In the genomic region with DNA sequence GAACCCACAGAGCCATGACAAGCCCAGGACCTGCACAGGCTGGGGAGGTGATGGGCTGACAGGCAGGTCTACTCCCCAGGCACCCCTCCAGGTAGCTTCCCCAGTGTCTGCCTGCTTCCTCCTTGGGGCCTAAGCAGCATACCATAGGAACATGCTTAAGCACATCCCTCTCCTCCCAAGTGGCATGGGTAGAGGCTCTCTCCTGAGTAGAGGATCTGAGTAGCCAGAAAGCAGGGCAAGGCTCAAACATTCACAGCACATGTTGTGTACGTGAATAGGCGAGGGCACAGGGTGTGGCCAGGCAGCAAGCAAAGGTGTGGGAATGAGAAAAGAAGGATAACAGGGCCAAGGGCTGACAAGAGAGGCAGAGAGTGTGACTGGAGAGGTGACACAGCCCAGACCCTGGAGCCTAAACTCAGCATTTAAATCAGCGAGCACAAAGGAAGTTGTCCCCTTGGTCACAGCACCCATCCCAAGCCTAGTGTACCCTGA, we compare ENCODE assay signal across 23 cellular contexts. TPM values are rescaled to one million over a fixed set of nuclear protein-coding genes. Genes with fewer than 3 reads are reported as not detected.
DNase-seq lines count a peak whose midpoint lies in the region; ATAC-seq and TF ChIP-seq lines count a peak whose summit lies in the region.
"Had no signal": no experiment of that assay in that cellular context is flagged by ENCODE, and none has a peak within 500 bp of the region (broad histone marks: within the 10 kb centered on the region; RNA-seq: fewer than 3 reads in every experiment).

No MANE protein-coding gene starts in this region.

- H3K27me3 ChIP-seq in foreskin keratinocyte = no peaks in the 10 kb centered on the region
- H3K27me3 ChIP-seq: BLaER1 treated with 17β-estradiol and CSF1 and Interleukin-3, amounts not matched to agents 10 nM and 100 nM; brain microvascular endothelial cell; heart right ventricle; left lung; suprapubic skin; vagina had no signal

- no peaks in the 10 kb centered on the region for H3K27me3 Mint-ChIP-seq in activated T-helper 1 cell treated with anti-CD3 and anti-CD28 coated beads, Interleukin-12 subunit alpha, Interleukin-12 subunit beta, Interleukin-2, Interleukin-4 antibody, amounts not matched to agents 30 ng/mL and 10 ng/mL and 1 ng/mL, durations not matched to agents 14 hours and 24 hours and 36 hours (ENCODE audit: insufficient read depth)
- H3K27me3 Mint-ChIP-seq: progenitor cell of endocrine pancreas had no signal

- no peak for TF ChIP-seq CTCF in foreskin keratinocyte (conservative IDR thresholded peaks at IDR 0.05)

- intact Hi-C loops in activated T-helper 1 cell treated with anti-CD3 and anti-CD28 coated beads, Interleukin-12 subunit alpha, Interleukin-12 subunit beta, Interleukin-2, Interleukin-4 antibody, amounts not matched to agents 30 ng/mL and 10 ng/mL and 1 ng/mL, durations not matched to agents 14 hours and 24 hours and 36 hours (cut with micrococcal nuclease) = no loop called here

- no peaks in the 10 kb centered on the region for H3K9me3 Mint-ChIP-seq in activated naive CD4-positive, alpha-beta T cell treated with anti-CD3 and anti-CD28 coated beads, Interleukin-2, amount 50 U/mL, for 72 hours
- no peaks in the 10 kb centered on the region for H3K9me3 Mint-ChIP-seq in activated T-helper 1 cell treated with anti-CD3 and anti-CD28 coated beads, Interleukin-12 subunit alpha, Interleukin-12 subunit beta, Interleukin-2, Interleukin-4 antibody, amounts not matched to agents 30 ng/mL and 10 ng/mL and 1 ng/mL, durations not matched to agents 14 hours and 24 hours and 36 hours
- no peaks in the 10 kb centered on the region for H3K9me3 Mint-ChIP-seq in stimulated activated effector memory CD8-positive, alpha-beta T cell treated with anti-CD3 and anti-CD28 coated beads, Interleukin-12 subunit alpha, Interleukin-12 subunit beta, amount 100 ng/mL, for 72 hours

- peak overlapping the region; percentile 19 for H3K27ac ChIP-seq in foreskin keratinocyte
- H3K27ac ChIP-seq: BLaER1 treated with 17β-estradiol and CSF1 and Interleukin-3, amounts not matched to agents 10 nM and 100 nM; brain microvascular endothelial cell; coronary artery; heart right ventricle; KMS-11; left lung; suprapubic skin; vagina had no signal

- no peaks in the 10 kb centered on the region for H3K36me3 Mint-ChIP-seq in activated naive CD4-positive, alpha-beta T cell treated with anti-CD3 and anti-CD28 coated beads, Interleukin-2, amount 50 U/mL, for 72 hours
- peaks cover 7% of the 10 kb centered on the region for H3K36me3 Mint-ChIP-seq in activated T-helper 1 cell treated with anti-CD3 and anti-CD28 coated beads, Interleukin-12 subunit alpha, Interleukin-12 subunit beta, Interleukin-2, Interleukin-4 antibody, amounts not matched to agents 30 ng/mL and 10 ng/mL and 1 ng/mL, durations not matched to agents 14 hours and 24 hours and 36 hours (ENCODE audit: low read depth)
- peaks cover 14% of the 10 kb centered on the region for H3K36me3 Mint-ChIP-seq in stimulated activated effector memory CD8-positive, alpha-beta T cell treated with anti-CD3 and anti-CD28 coated beads, Interleukin-12 subunit alpha, Interleukin-12 subunit beta, amount 100 ng/mL, for 72 hours

- H3K4me1 ChIP-seq in foreskin keratinocyte = peaks cover 11% of the 10 kb centered on the region
- H3K4me1 ChIP-seq: BLaER1 treated with 17β-estradiol and CSF1 and Interleukin-3, amounts not matched to agents 10 nM and 100 nM; heart right ventricle; left lung had no signal

- peak overlapping the region; percentile 8 to 87 for H3K27ac Mint-ChIP-seq in activated naive CD4-positive, alpha-beta T cell treated with anti-CD3 and anti-CD28 coated beads, Interleukin-2, amount 50 U/mL, for 72 hours
- peak overlapping the region; percentile 5 for H3K27ac Mint-ChIP-seq in activated T-helper 1 cell treated with anti-CD3 and anti-CD28 coated beads, Interleukin-12 subunit alpha, Interleukin-12 subunit beta, Interleukin-2, Interleukin-4 antibody, amounts not matched to agents 30 ng/mL and 10 ng/mL and 1 ng/mL, durations not matched to agents 14 hours and 24 hours and 36 hours
- peak overlapping the region; percentile 63 for H3K27ac Mint-ChIP-seq in stimulated activated effector memory CD8-positive, alpha-beta T cell treated with anti-CD3 and anti-CD28 coated beads, Interleukin-12 subunit alpha, Interleukin-12 subunit beta, amount 100 ng/mL, for 72 hours
- H3K27ac Mint-ChIP-seq: progenitor cell of endocrine pancreas had no signal

- peaks cover 5% of the 10 kb centered on the region for H3K4me1 Mint-ChIP-seq in activated T-helper 1 cell treated with anti-CD3 and anti-CD28 coated beads, Interleukin-12 subunit alpha, Interleukin-12 subunit beta, Interleukin-2, Interleukin-4 antibody, amounts not matched to agents 30 ng/mL and 10 ng/mL and 1 ng/mL, durations not matched to agents 14 hours and 24 hours and 36 hours (ENCODE audit: low read depth)
- peaks cover 15% of the 10 kb centered on the region for H3K4me1 Mint-ChIP-seq in stimulated activated effector memory CD8-positive, alpha-beta T cell treated with anti-CD3 and anti-CD28 coated beads, Interleukin-12 subunit alpha, Interleukin-12 subunit beta, amount 100 ng/mL, for 72 hours

- no peak overlapping the region for H3K4me3 Mint-ChIP-seq in activated T-helper 1 cell treated with anti-CD3 and anti-CD28 coated beads, Interleukin-12 subunit alpha, Interleukin-12 subunit beta, Interleukin-2, Interleukin-4 antibody, amounts not matched to agents 30 ng/mL and 10 ng/mL and 1 ng/mL, durations not matched to agents 14 hours and 24 hours and 36 hours
- H3K4me3 Mint-ChIP-seq in stimulated activated effector memory CD8-positive, alpha-beta T cell treated with anti-CD3 and anti-CD28 coated beads, Interleukin-12 subunit alpha, Interleukin-12 subunit beta, amount 100 ng/mL, for 72 hours = no peak overlapping the region

- no peak for ATAC-seq in activated naive CD4-positive, alpha-beta T cell treated with anti-CD3 and anti-CD28 coated beads, Interleukin-2, amount 50 U/mL, for 72 hours
- peak; percentile 44 for ATAC-seq in foreskin keratinocyte
- no peak for ATAC-seq in stimulated activated effector memory CD8-positive, alpha-beta T cell treated with anti-CD3 and anti-CD28 coated beads, Interleukin-12 subunit alpha, Interleukin-12 subunit beta, amount 100 ng/mL, for 72 hours
- ATAC-seq: HCT116, left lung had no signal

- DNase-seq in activated naive CD4-positive, alpha-beta T cell treated with anti-CD3 and anti-CD28 coated beads, Interleukin-2, amount 50 U/mL, for 72 hours (ENCODE audit: low spot score in 2 of 2) = no peak
- DNase-seq in activated naive CD4-positive, alpha-beta T cell treated with anti-CD3 and anti-CD28 coated beads, Interleukin-2, amount 50 U/mL, for 16 hours = no peak
- DNase-seq in activated T-helper 1 cell treated with anti-CD3 and anti-CD28 coated beads, Interleukin-12 subunit alpha, Interleukin-12 subunit beta, Interleukin-2, Interleukin-4 antibody, amounts not matched to agents 30 ng/mL and 10 ng/mL and 1 ng/mL, durations not matched to agents 14 hours and 24 hours and 36 hours (ENCODE audit: low spot score) = no peak
- peak; percentile 56 to 80 for DNase-seq in foreskin keratinocyte
- no peak for DNase-seq in stimulated activated effector memory CD8-positive, alpha-beta T cell treated with anti-CD3 and anti-CD28 coated beads, Interleukin-12 subunit alpha, Interleukin-12 subunit beta, amount 100 ng/mL, for 72 hours (ENCODE audit: low spot score in 2 of 2)
- no peak for DNase-seq in GM19240 (ENCODE audit: insufficient read length, low spot score)
- no peak for DNase-seq in NCI-H146 (lab: John Stamatoyannopoulos, UW)
- no peak for DNase-seq in nucleus accumbens (lab: John Stamatoyannopoulos, UW)
- DNase-seq: activated CD4-positive, CD25-positive, alpha-beta regulatory T cell treated with anti-CD3 and anti-CD28 coated beads, Interleukin-2, amount 50 U/mL, for 72 hours; brain microvascular endothelial cell; heart right ventricle; MV-4-11; NCI-H1930; NCI-H226; SHP77 treated with DMSO at 0.1 percent for 48 hours had no signal

RNA-seq across cellular contexts. Expression of gene GFOD2, which starts 29.7 kb away (rescaled TPM):
- total RNA-seq in activated naive CD4-positive, alpha-beta T cell treated with anti-CD3 and anti-CD28 coated beads, Interleukin-2, amount 50 U/mL, for 72 hours = 10 to 100 TPM; 10.9 to 12.9 TPM
- 19.6 and 20.3 TPM in 2 replicates for total RNA-seq in activated T-helper 1 cell treated with anti-CD3 and anti-CD28 coated beads, Interleukin-12 subunit alpha, Interleukin-12 subunit beta, Interleukin-2, Interleukin-4 antibody, amounts not matched to agents 30 ng/mL and 10 ng/mL and 1 ng/mL, durations not matched to agents 14 hours and 24 hours and 36 hours
- total RNA-seq in foreskin keratinocyte = 16.7 and 17.1 TPM in 2 replicates
- polyA plus RNA-seq in foreskin keratinocyte = 14.7 and 14.9 TPM in 2 replicates

RNA-seq across cellular contexts. Expression of gene RANBP10, which starts 57.5 kb away (rescaled TPM):
- 10 to 100 TPM; 18.3 to 21.2 TPM for total RNA-seq in activated naive CD4-positive, alpha-beta T cell treated with anti-CD3 and anti-CD28 coated beads, Interleukin-2, amount 50 U/mL, for 72 hours
- 23.0 and 25.7 TPM in 2 replicates for total RNA-seq in activated T-helper 1 cell treated with anti-CD3 and anti-CD28 coated beads, Interleukin-12 subunit alpha, Interleukin-12 subunit beta, Interleukin-2, Interleukin-4 antibody, amounts not matched to agents 30 ng/mL and 10 ng/mL and 1 ng/mL, durations not matched to agents 14 hours and 24 hours and 36 hours
- total RNA-seq in foreskin keratinocyte = 8.6 and 8.9 TPM in 2 replicates
- polyA plus RNA-seq in foreskin keratinocyte = 4.9 and 5.3 TPM in 2 replicates

RNA-seq across cellular contexts. Expression of gene TSNAXIP1, which starts 57.9 kb away (rescaled TPM):
- under 1 TPM in 1 of 2 donors, not detected in 1; 0.35 TPM for total RNA-seq in activated naive CD4-positive, alpha-beta T cell treated with anti-CD3 and anti-CD28 coated beads, Interleukin-2, amount 50 U/mL, for 72 hours
- total RNA-seq in activated T-helper 1 cell treated with anti-CD3 and anti-CD28 coated beads, Interleukin-12 subunit alpha, Interleukin-12 subunit beta, Interleukin-2, Interleukin-4 antibody, amounts not matched to agents 30 ng/mL and 10 ng/mL and 1 ng/mL, durations not matched to agents 14 hours and 24 hours and 36 hours = 0.52 and 0.83 TPM in 2 replicates
- 0.35 and 0.65 TPM in 2 replicates for total RNA-seq in foreskin keratinocyte
- polyA plus RNA-seq in foreskin keratinocyte = 0.29 and 0.49 TPM in 2 replicates
- total RNA-seq: vagina had no signal

Comparison
In these comparisons a context has a peak if more than half of its experiments do, and no peak if none do; other contexts are left out.
1. DNase-seq: peak in foreskin keratinocyte (2 of 2); none in activated naive CD4-positive, alpha-beta T cell treated with anti-CD3 and anti-CD28 coated beads, Interleukin-2, amount 50 U/mL, for 72 hours (0 of 2), activated naive CD4-positive, alpha-beta T cell treated with anti-CD3 and anti-CD28 coated beads, Interleukin-2, amount 50 U/mL, for 16 hours (single experiment), activated T-helper 1 cell treated with anti-CD3 and anti-CD28 coated beads, Interleukin-12 subunit alpha, Interleukin-12 subunit beta, Interleukin-2, Interleukin-4 antibody, amounts not matched to agents 30 ng/mL and 10 ng/mL and 1 ng/mL, durations not matched to agents 14 hours and 24 hours and 36 hours (single experiment), stimulated activated effector memory CD8-positive, alpha-beta T cell treated with anti-CD3 and anti-CD28 coated beads, Interleukin-12 subunit alpha, Interleukin-12 subunit beta, amount 100 ng/mL, for 72 hours (0 of 2), GM19240 (single experiment), NCI-H146 (single experiment) and nucleus accumbens (0 of 56).
2. H3K27ac Mint-ChIP-seq: peak in every context shown above with its lines; median percentile 63 in stimulated activated effector memory CD8-positive, alpha-beta T cell treated with anti-CD3 and anti-CD28 coated beads, Interleukin-12 subunit alpha, Interleukin-12 subunit beta, amount 100 ng/mL, for 72 hours; 48 in activated naive CD4-positive, alpha-beta T cell treated with anti-CD3 and anti-CD28 coated beads, Interleukin-2, amount 50 U/mL, for 72 hours; 5 in activated T-helper 1 cell treated with anti-CD3 and anti-CD28 coated beads, Interleukin-12 subunit alpha, Interleukin-12 subunit beta, Interleukin-2, Interleukin-4 antibody, amounts not matched to agents 30 ng/mL and 10 ng/mL and 1 ng/mL, durations not matched to agents 14 hours and 24 hours and 36 hours.